10 cellular contexts compared by ENCODE assay signal in genomic region chr14:103519837-103520212, GRCh38. TPM values are rescaled to one million over a fixed set of nuclear protein-coding genes. Genes with fewer than 3 reads are reported as not detected.
DNase-seq lines count a peak whose midpoint lies in the region; ATAC-seq and TF ChIP-seq lines count a peak whose summit lies in the region.
"Had no signal": no experiment of that assay in that cellular context is flagged by ENCODE, and none has a peak within 500 bp of the region (broad histone marks: within the 10 kb centered on the region; RNA-seq: fewer than 3 reads in every experiment).

No MANE protein-coding gene starts in this region.

- peaks cover 8% of the 10 kb centered on the region for H3K4me1 Mint-ChIP-seq in stimulated activated naive CD8-positive, alpha-beta T cell treated with anti-CD3 and anti-CD28 coated beads, Interleukin-15, Interleukin-2, amounts not matched to agents 100 ng/mL and 50 ng/mL, for 24 hours (ENCODE audit: low read depth)
- peaks cover 11% of the 10 kb centered on the region for H3K4me1 Mint-ChIP-seq in central memory CD8-positive, alpha-beta T cell
- H3K4me1 Mint-ChIP-seq in natural killer cell, result peaks cover 0 to 14% of the 10 kb centered on the region in 2 donors

- H3K27ac Mint-ChIP-seq in stimulated activated naive CD8-positive, alpha-beta T cell treated with anti-CD3 and anti-CD28 coated beads, Interleukin-15, Interleukin-2, amounts not matched to agents 100 ng/mL and 50 ng/mL, for 24 hours, result no peak overlapping the region
- H3K27ac Mint-ChIP-seq in central memory CD8-positive, alpha-beta T cell (ENCODE audit: low read depth), result no peak overlapping the region
- H3K27ac Mint-ChIP-seq in natural killer cell, result no peak overlapping the region

- peak overlapping the region; percentile 53 for H3K4me3 Mint-ChIP-seq in stimulated activated naive CD8-positive, alpha-beta T cell treated with anti-CD3 and anti-CD28 coated beads, Interleukin-15, Interleukin-2, amounts not matched to agents 100 ng/mL and 50 ng/mL, for 24 hours
- H3K4me3 Mint-ChIP-seq in central memory CD8-positive, alpha-beta T cell, result peak overlapping the region; percentile 60
- peak overlapping the region; percentile 66 for H3K4me3 Mint-ChIP-seq in natural killer cell

- H3K9me3 Mint-ChIP-seq in stimulated activated naive CD8-positive, alpha-beta T cell treated with anti-CD3 and anti-CD28 coated beads, Interleukin-15, Interleukin-2, amounts not matched to agents 100 ng/mL and 50 ng/mL, for 24 hours, result no peaks in the 10 kb centered on the region
- no peaks in the 10 kb centered on the region for H3K9me3 Mint-ChIP-seq in central memory CD8-positive, alpha-beta T cell
- no peaks in the 10 kb centered on the region for H3K9me3 Mint-ChIP-seq in natural killer cell

- no peak for DNase-seq in stimulated activated naive CD8-positive, alpha-beta T cell treated with anti-CD3 and anti-CD28 coated beads, Interleukin-15, Interleukin-2, amounts not matched to agents 100 U/mL and 50 U/mL, for 24 hours
- DNase-seq in central memory CD8-positive, alpha-beta T cell (ENCODE audit: low spot score in 2 of 2), result no peak
- DNase-seq in natural killer cell (no peak), HCEC 1CT (no peak), NCI-H1105 treated with DMSO at 0.1 percent for 48 hours (lab: John Stamatoyannopoulos, UW) (no peak), NCI-H2081 treated with DMSO at 0.1 percent for 48 hours (lab: John Stamatoyannopoulos, UW) (no peak), AG20443 (ENCODE audit: low spot score) (no peak)
- DNase-seq: SHP77 treated with DMSO at 0.1 percent for 48 hours; stimulated activated CD4-positive, alpha-beta T cell treated with anti-CD3 and anti-CD28 coated beads, Interleukin-2, amount 100 ng/mL, for 24 hours had no signal

- H3K27me3 Mint-ChIP-seq in stimulated activated naive CD8-positive, alpha-beta T cell treated with anti-CD3 and anti-CD28 coated beads, Interleukin-15, Interleukin-2, amounts not matched to agents 100 ng/mL and 50 ng/mL, for 24 hours, result peaks cover 13% of the 10 kb centered on the region
- no peaks in the 10 kb centered on the region for H3K27me3 Mint-ChIP-seq in central memory CD8-positive, alpha-beta T cell
- H3K27me3 Mint-ChIP-seq in natural killer cell (ENCODE audit: low read depth in 2 of 2), result peaks cover 0 to 6% of the 10 kb centered on the region in 2 donors

- no peak for ATAC-seq in stimulated activated naive CD8-positive, alpha-beta T cell treated with anti-CD3 and anti-CD28 coated beads, Interleukin-15, Interleukin-2, amounts not matched to agents 100 U/mL and 50 U/mL, for 24 hours
- ATAC-seq in central memory CD8-positive, alpha-beta T cell (replicated peaks; ENCODE audit: extremely low read depth, poor library complexity, severe bottlenecking), result no peak
- no peak for ATAC-seq in natural killer cell

- H3K36me3 Mint-ChIP-seq in stimulated activated naive CD8-positive, alpha-beta T cell treated with anti-CD3 and anti-CD28 coated beads, Interleukin-15, Interleukin-2, amounts not matched to agents 100 ng/mL and 50 ng/mL, for 24 hours (ENCODE audit: low read depth), result no peaks in the 10 kb centered on the region
- H3K36me3 Mint-ChIP-seq in central memory CD8-positive, alpha-beta T cell (ENCODE audit: insufficient read depth), result peaks cover 4% of the 10 kb centered on the region
- H3K36me3 Mint-ChIP-seq in natural killer cell, result no peaks in the 10 kb centered on the region

- TF ChIP-seq CTCF in natural killer cell (IDR thresholded peaks at IDR 0.05), result no peak

- intact Hi-C loops in natural killer cell (cut with micrococcal nuclease), result loop anchor here (1.0 kb wide), 1 partner anchor 26 kb away; no protein-coding TSS in a partner anchor

RNA-seq across cellular contexts. Expression of gene CKB, which starts 2.8 kb away (rescaled TPM):
- total RNA-seq in natural killer cell, result 10 to 100 TPM in 1 of 3 donors, 1 to 10 TPM in 2; 4.0 to 37.4 (median 9.0) TPM

RNA-seq across cellular contexts. Expression of gene TRMT61A, which starts 9.2 kb away (rescaled TPM):
- 1 to 10 TPM; 8.1 to 9.4 (median 9.1) TPM for total RNA-seq in natural killer cell

RNA-seq across cellular contexts. Expression of gene BAG5, which starts 42.6 kb away (rescaled TPM):
- 10 to 100 TPM; 36.1 to 48.0 (median 47.0) TPM for total RNA-seq in natural killer cell

RNA-seq across cellular contexts. Expression of gene COA8, which starts 42.9 kb away (rescaled TPM):
- total RNA-seq in natural killer cell, result 10 to 100 TPM; 22.2 to 32.0 (median 24.9) TPM
